ENCODE assay signal across 16 cellular contexts in genomic region chr5:65144136-65144871, GRCh38.
"Had no signal": no experiment of that assay in that cellular context is flagged by ENCODE, and none has a peak within 500 bp of the region (broad histone marks: within the 10 kb centered on the region; RNA-seq: fewer than 3 reads in every experiment).

No MANE protein-coding gene starts in this region.

- H2AFZ ChIP-seq: hepatocyte had no signal

- H3K27ac ChIP-seq: body of pancreas, coronary artery, esophagus muscularis mucosa, psoas muscle had no signal

- H3K4me3 ChIP-seq: body of pancreas, coronary artery, esophagus muscularis mucosa, hepatocyte, psoas muscle, tibial artery had no signal

- H3K27me3 ChIP-seq: body of pancreas, esophagus muscularis mucosa, hepatocyte, tibial artery had no signal

- H3K4me1 ChIP-seq: body of pancreas had no signal

- H3K9me3 ChIP-seq: body of pancreas, esophagus muscularis mucosa, psoas muscle, tibial artery had no signal

- DNase-seq: activated B cell treated with CpG ODN at 0.5 μM for 24 hours; activated CD4-positive, alpha-beta T cell treated with anti-CD3 and anti-CD28 coated beads, Interleukin-2, amount 10 ng/mL, durations not matched to agents 7 days and 5 days; activated CD8-positive, alpha-beta memory T cell treated with anti-CD3 and anti-CD28 coated beads for 24 hours; activated gamma-delta T cell treated with Interleukin-2 at 50 U/mL for 16 hours; amygdala; body of pancreas; caudate nucleus; effector CD4-positive, alpha-beta T cell; psoas muscle; stimulated activated CD4-positive, alpha-beta T cell treated with anti-CD3 and anti-CD28 coated beads, Interleukin-2, amount 100 ng/mL, for 48 hours; stimulated activated naive CD4-positive, alpha-beta T cell; SW 1271; tibial artery had no signal

- H3K79me2 ChIP-seq: hepatocyte had no signal

- H3K4me2 ChIP-seq: hepatocyte had no signal

- H3K36me3 ChIP-seq: esophagus muscularis mucosa, tibial artery had no signal
